Comparison of ENCODE assay signal across 15 cellular contexts in the genomic region with DNA sequence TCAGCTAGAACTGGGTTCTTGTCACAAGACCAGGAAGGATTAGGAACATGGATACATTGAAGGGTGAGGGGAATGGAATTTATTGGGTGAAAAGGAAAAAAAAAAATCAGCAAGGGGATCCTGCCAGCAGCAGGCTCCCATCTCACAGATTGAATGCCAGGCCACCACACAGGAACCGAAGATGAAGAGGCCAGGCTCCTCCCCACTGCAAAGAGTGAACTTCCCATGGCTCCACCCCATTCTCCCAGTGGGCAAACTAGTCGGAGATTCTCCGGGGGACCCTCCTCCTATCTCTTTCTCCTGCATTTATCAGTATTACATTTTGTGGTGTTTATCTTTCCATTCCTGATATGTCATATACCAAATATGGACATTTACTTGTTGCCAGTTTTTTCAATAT. TPM values are rescaled to one million over a fixed set of nuclear protein-coding genes. Genes with fewer than 3 reads are reported as not detected.
DNase-seq lines count a peak whose midpoint lies in the region; ATAC-seq and TF ChIP-seq lines count a peak whose summit lies in the region.
"Had no signal": no experiment of that assay in that cellular context is flagged by ENCODE, and none has a peak within 500 bp of the region (broad histone marks: within the 10 kb centered on the region; RNA-seq: fewer than 3 reads in every experiment).

No MANE protein-coding gene starts in this region.

- no peak overlapping the region for H3K9ac ChIP-seq in endodermal cell (ENCODE audit: extremely low read depth, low read length, poor library complexity, severe bottlenecking)
- H3K9ac ChIP-seq: GM23248 had no signal

- TF ChIP-seq CTCF in WTC11 (IDR thresholded peaks at IDR 0.05) (no peak), endodermal cell (conservative IDR thresholded peaks at IDR 0.05) (no peak), esophagus squamous epithelium (IDR thresholded peaks at IDR 0.05) (no peak)

- H3K4me3 Mint-ChIP-seq in WTC11, result no peak overlapping the region
- H3K4me3 Mint-ChIP-seq in endodermal cell, result no peak overlapping the region
- H3K4me3 Mint-ChIP-seq: CD4-positive, alpha-beta memory T cell; HFFc6 had no signal

- no peak overlapping the region for H3K4me3 ChIP-seq in endodermal cell (ENCODE audit: low read length)
- H3K4me3 ChIP-seq in esophagus squamous epithelium, result no peak overlapping the region
- H3K4me3 ChIP-seq: GM23248, HAP-1 had no signal

- POLR2A ChIA-PET in WTC11 (lab: Charles Lee), result no interaction called here

- H3K9me3 ChIP-seq in endodermal cell (ENCODE audit: control insufficient read depth, low read length) (no peaks in the 10 kb centered on the region), esophagus squamous epithelium (no peaks in the 10 kb centered on the region)
- H3K9me3 ChIP-seq: Caco-2, HAP-1 had no signal

- TF ChIP-seq POLR2A in esophagus squamous epithelium (IDR thresholded peaks at IDR 0.05), result no peak

- CTCF ChIA-PET in WTC11 (lab: Charles Lee), result no interaction called here

- H3K36me3 ChIP-seq in endodermal cell (ENCODE audit: control insufficient read depth, insufficient read depth, low read length), result no peaks in the 10 kb centered on the region
- H3K36me3 ChIP-seq in esophagus squamous epithelium, result no peaks in the 10 kb centered on the region
- H3K36me3 ChIP-seq: HAP-1 had no signal

- H3K27ac Mint-ChIP-seq in WTC11 (no peak overlapping the region), endodermal cell (no peak overlapping the region)
- H3K27ac Mint-ChIP-seq: CD4-positive, alpha-beta memory T cell; HFFc6 had no signal

- intact Hi-C loops in esophagus squamous epithelium (cut with DNase I), result no loop called here

- DNase-seq in WTC11 (ENCODE audit: low spot score), result peak; percentile 12
- DNase-seq in endodermal cell, result peak; percentile 47
- DNase-seq in islet precursor cell, result peak; percentile 50
- no peak for DNase-seq in esophagus squamous epithelium (lab: John Stamatoyannopoulos, UW)
- DNase-seq in COLO668 (lab: John Stamatoyannopoulos, UW; ENCODE audit: unreplicated experiment), result no peak
- DNase-seq in NCI-H146 treated with DMSO at 0.1 percent for 48 hours (lab: John Stamatoyannopoulos, UW; ENCODE audit: unreplicated experiment), result no peak
- DNase-seq: C1 segment of cervical spinal cord; Caco-2; CD4-positive, alpha-beta memory T cell; DMS153; DND-41; GM23248; HFFc6 had no signal

- H3K4me1 Mint-ChIP-seq in WTC11 (peaks cover 53% of the 10 kb centered on the region), endodermal cell (peaks cover 6% of the 10 kb centered on the region)

- no peaks in the 10 kb centered on the region for H3K4me1 ChIP-seq in endodermal cell (ENCODE audit: control insufficient read depth, insufficient read depth, low read length)
- no peaks in the 10 kb centered on the region for H3K4me1 ChIP-seq in esophagus squamous epithelium
- H3K4me1 ChIP-seq: Caco-2 had no signal

- ATAC-seq in WTC11 (peak; percentile 78), GM21526 (IDR thresholded peaks at IDR 0.05; ENCODE audit: low FRiP score, unreplicated experiment) (no peak)

- H3K27me3 ChIP-seq in endodermal cell (ENCODE audit: control insufficient read depth, insufficient read depth, low read length, poor library complexity, severe bottlenecking), result no peaks in the 10 kb centered on the region
- H3K27me3 ChIP-seq in esophagus squamous epithelium, result no peaks in the 10 kb centered on the region

- WGBS in endodermal cell (ENCODE audit: insufficient coverage in 1 of 2, insufficient read length in 1 of 2), 2 experiments, result 72% methylated on average over 3 of the region's 3 CpGs; no CpG with 5 or more reads in 1 of the 2 experiments
- 53 to 76% methylated on average over 3 of the region's 3 CpGs for WGBS in esophagus squamous epithelium, 2 donors

- H3K27ac ChIP-seq in endodermal cell (ENCODE audit: low read depth, low read length) (no peak overlapping the region), esophagus squamous epithelium (no peak overlapping the region)
- H3K27ac ChIP-seq: GM23248 had no signal

- peaks cover 7% of the 10 kb centered on the region for H3K9me3 Mint-ChIP-seq in WTC11
- H3K9me3 Mint-ChIP-seq in endodermal cell, result peaks cover 41% of the 10 kb centered on the region
- H3K9me3 Mint-ChIP-seq: HFFc6 had no signal

- H3K36me3 Mint-ChIP-seq in WTC11 (peaks cover 24% of the 10 kb centered on the region), endodermal cell (ENCODE audit: low read depth) (peaks cover 26% of the 10 kb centered on the region)

- H3K27me3 Mint-ChIP-seq in WTC11 (ENCODE audit: low read depth), result no peaks in the 10 kb centered on the region
- H3K27me3 Mint-ChIP-seq in endodermal cell (ENCODE audit: insufficient read depth), result no peaks in the 10 kb centered on the region
- H3K27me3 Mint-ChIP-seq: CD4-positive, alpha-beta memory T cell had no signal

TF ChIP-seq in WTC11, 78 proteins besides CTCF, POLR2A, EP300 and RAD21 (continues in another document):
- TF ChIP-seq ATF2 (CRISPR knock-in tag; IDR thresholded peaks at IDR 0.05; ENCODE audit: borderline replicate concordance, low read depth) (no peak), TCF7 (CRISPR knock-in tag; IDR thresholded peaks at IDR 0.05; ENCODE audit: low read depth) (no peak), IRF2 (CRISPR knock-in tag; IDR thresholded peaks at IDR 0.05; ENCODE audit: borderline replicate concordance, low read depth) (no peak), CBFB (CRISPR knock-in tag; IDR thresholded peaks at IDR 0.05; ENCODE audit: low read depth) (no peak)
- TF ChIP-seq, protein P1, sequence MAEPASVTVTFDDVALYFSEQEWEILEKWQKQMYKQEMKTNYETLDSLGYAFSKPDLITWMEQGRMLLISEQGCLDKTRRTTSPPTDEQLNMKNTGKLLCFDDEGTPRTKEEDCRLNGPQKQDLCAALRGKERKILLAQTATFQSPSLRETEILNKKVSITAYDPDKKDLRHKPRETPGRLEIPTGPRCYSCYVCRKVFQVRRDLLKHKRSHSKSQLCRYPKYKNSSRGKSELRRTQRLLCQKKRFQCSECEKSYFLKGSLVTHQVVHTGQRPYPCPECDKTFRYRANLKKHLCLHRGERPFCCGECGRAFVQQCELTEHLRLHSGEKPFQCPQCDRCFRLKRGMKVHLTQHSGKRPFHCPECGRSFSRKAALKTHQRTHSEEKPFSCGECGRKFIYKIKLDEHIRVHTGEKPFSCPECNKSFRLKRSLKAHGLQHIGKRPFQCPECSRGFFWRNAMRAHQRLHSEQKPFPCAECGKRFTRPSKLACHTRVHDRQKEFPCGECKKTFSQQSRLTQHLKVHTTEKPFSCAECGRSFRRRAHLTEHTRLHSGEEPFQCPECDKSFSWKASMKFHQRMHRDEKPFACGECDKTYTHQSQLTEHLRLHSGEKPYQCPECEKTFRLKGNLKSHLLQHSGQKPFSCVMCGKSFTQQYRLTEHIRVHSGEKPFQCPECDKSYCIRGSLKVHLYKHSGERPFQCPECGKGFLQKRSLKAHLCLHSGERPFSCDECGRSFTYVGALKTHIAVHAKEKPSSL (CRISPR knock-in tag; conservative IDR thresholded peaks at IDR 0.05), result no peak
- TF ChIP-seq, protein P2, sequence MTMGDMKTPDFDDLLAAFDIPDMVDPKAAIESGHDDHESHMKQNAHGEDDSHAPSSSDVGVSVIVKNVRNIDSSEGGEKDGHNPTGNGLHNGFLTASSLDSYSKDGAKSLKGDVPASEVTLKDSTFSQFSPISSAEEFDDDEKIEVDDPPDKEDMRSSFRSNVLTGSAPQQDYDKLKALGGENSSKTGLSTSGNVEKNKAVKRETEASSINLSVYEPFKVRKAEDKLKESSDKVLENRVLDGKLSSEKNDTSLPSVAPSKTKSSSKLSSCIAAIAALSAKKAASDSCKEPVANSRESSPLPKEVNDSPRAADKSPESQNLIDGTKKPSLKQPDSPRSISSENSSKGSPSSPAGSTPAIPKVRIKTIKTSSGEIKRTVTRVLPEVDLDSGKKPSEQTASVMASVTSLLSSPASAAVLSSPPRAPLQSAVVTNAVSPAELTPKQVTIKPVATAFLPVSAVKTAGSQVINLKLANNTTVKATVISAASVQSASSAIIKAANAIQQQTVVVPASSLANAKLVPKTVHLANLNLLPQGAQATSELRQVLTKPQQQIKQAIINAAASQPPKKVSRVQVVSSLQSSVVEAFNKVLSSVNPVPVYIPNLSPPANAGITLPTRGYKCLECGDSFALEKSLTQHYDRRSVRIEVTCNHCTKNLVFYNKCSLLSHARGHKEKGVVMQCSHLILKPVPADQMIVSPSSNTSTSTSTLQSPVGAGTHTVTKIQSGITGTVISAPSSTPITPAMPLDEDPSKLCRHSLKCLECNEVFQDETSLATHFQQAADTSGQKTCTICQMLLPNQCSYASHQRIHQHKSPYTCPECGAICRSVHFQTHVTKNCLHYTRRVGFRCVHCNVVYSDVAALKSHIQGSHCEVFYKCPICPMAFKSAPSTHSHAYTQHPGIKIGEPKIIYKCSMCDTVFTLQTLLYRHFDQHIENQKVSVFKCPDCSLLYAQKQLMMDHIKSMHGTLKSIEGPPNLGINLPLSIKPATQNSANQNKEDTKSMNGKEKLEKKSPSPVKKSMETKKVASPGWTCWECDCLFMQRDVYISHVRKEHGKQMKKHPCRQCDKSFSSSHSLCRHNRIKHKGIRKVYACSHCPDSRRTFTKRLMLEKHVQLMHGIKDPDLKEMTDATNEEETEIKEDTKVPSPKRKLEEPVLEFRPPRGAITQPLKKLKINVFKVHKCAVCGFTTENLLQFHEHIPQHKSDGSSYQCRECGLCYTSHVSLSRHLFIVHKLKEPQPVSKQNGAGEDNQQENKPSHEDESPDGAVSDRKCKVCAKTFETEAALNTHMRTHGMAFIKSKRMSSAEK (CRISPR knock-in tag; IDR thresholded peaks at IDR 0.05; ENCODE audit: borderline replicate concordance), result no peak
- TF ChIP-seq, protein P3, sequence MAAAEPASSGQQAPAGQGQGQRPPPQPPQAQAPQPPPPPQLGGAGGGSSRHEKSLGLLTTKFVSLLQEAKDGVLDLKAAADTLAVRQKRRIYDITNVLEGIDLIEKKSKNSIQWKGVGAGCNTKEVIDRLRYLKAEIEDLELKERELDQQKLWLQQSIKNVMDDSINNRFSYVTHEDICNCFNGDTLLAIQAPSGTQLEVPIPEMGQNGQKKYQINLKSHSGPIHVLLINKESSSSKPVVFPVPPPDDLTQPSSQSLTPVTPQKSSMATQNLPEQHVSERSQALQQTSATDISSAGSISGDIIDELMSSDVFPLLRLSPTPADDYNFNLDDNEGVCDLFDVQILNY (CRISPR knock-in tag; IDR thresholded peaks at IDR 0.05), result no peak

RNA-seq across cellular contexts. Expression of gene MAGED1, which starts 46.0 kb away (rescaled TPM):
- 125 to 135 TPM (median 130 TPM) in 3 replicates for total RNA-seq in WTC11 (2021)
- total RNA-seq in endodermal cell, result 100 to 1,000 TPM; 344 to 419 TPM
- 371 TPM for polyA plus RNA-seq in endodermal cell (2013, experiment 1 of 2)
- 352 TPM for polyA plus RNA-seq in endodermal cell (2013, experiment 2 of 2)
- 10 to 100 TPM; 18.5 to 48.7 (median 29.3) TPM for total RNA-seq in esophagus squamous epithelium

Comparison
In these comparisons a context has a peak if more than half of its experiments do, and no peak if none do; other contexts are left out.
1. DNase-seq: peak in WTC11 (single experiment), endodermal cell (single experiment) and islet precursor cell (single experiment); none in esophagus squamous epithelium (single experiment), COLO668 (single experiment) and NCI-H146 treated with DMSO at 0.1 percent for 48 hours (single experiment).